28 cellular contexts compared by ENCODE assay signal in genomic region chr2:16019060-16019475, GRCh38.
"Had no signal": no experiment of that assay in that cellular context is flagged by ENCODE, and none has a peak within 500 bp of the region (broad histone marks: within the 10 kb centered on the region; RNA-seq: fewer than 3 reads in every experiment).

No MANE protein-coding gene starts in this region.

- H3K4me1 ChIP-seq: colonic mucosa, parathyroid adenoma had no signal

- H2AFZ ChIP-seq: parathyroid adenoma had no signal

- H3K9me3 Mint-ChIP-seq: dendritic cell treated with granulocyte-macrophage colony-stimulating factor and Interleukin-4, amounts not matched to agents 40 ng/mL and 50 ng/mL, for 4 days; neural crest cell; stimulated activated naive CD8-positive, alpha-beta T cell treated with anti-CD3 and anti-CD28 coated beads, Interleukin-15, Interleukin-2, amounts not matched to agents 100 ng/mL and 50 ng/mL, for 24 hours had no signal

- H3K4me3 Mint-ChIP-seq: dendritic cell treated with granulocyte-macrophage colony-stimulating factor and Interleukin-4, amounts not matched to agents 40 ng/mL and 50 ng/mL, for 4 days; naive thymus-derived CD8-positive, alpha-beta T cell; neural crest cell; stimulated activated naive B cell treated with anti-CD40 and anti-IgM and Interleukin-4, amounts not matched to agents 10 μg/mL and 1 μg/mL and 100 μg/mL, for 72 hours; stimulated activated naive CD8-positive, alpha-beta T cell treated with anti-CD3 and anti-CD28 coated beads, Interleukin-15, Interleukin-2, amounts not matched to agents 100 ng/mL and 50 ng/mL, for 24 hours had no signal

- H3K27ac ChIP-seq: colonic mucosa, esophagus squamous epithelium, heart right ventricle, left lung, parathyroid adenoma, right atrium auricular region, skin epidermis, spleen, thoracic aorta, tibial nerve, upper lobe of left lung had no signal

- DNase-seq: colonic mucosa; effector memory CD4-positive, alpha-beta T cell; erythroblast; esophagus squamous epithelium; foreskin melanocyte; glutamatergic neuron; heart right ventricle; hippocampal formation; left cardiac atrium; left lung; mesenchymal stem cell; midbrain; naive thymus-derived CD8-positive, alpha-beta T cell; spleen; stimulated activated CD4-positive, alpha-beta T cell treated with anti-CD3 and anti-CD28 coated beads, Interleukin-15, amount 100 ng/mL, for 24 hours; stimulated activated CD4-positive, alpha-beta T cell treated with anti-CD3 and anti-CD28 coated beads, Interleukin-2, amount 100 ng/mL, for 48 hours; stimulated activated naive B cell treated with anti-CD40 and anti-IgM and Interleukin-4, amounts not matched to agents 10 μg/mL and 1 μg/mL and 100 μg/mL, for 72 hours; upper lobe of left lung had no signal

- H3K79me2 ChIP-seq: parathyroid adenoma had no signal

- H3K9ac ChIP-seq: parathyroid adenoma had no signal

- H3K9me3 ChIP-seq: colonic mucosa, esophagus squamous epithelium, heart right ventricle, left lung, right atrium auricular region, spleen, thoracic aorta, tibial nerve, upper lobe of left lung had no signal

- H3K27me3 ChIP-seq: colonic mucosa, right atrium auricular region, upper lobe of left lung had no signal

- H3K36me3 Mint-ChIP-seq: naive thymus-derived CD8-positive, alpha-beta T cell; stimulated activated naive B cell treated with anti-CD40 and anti-IgM and Interleukin-4, amounts not matched to agents 10 μg/mL and 1 μg/mL and 100 μg/mL, for 72 hours had no signal

- H3K4me3 ChIP-seq: colonic mucosa, esophagus squamous epithelium, heart right ventricle, left lung, right atrium auricular region, skin epidermis, spleen, thoracic aorta, tibial nerve, upper lobe of left lung had no signal

- H3K36me3 ChIP-seq: colonic mucosa, esophagus squamous epithelium, heart right ventricle, left lung, right atrium auricular region, spleen, thoracic aorta, tibial nerve, upper lobe of left lung had no signal

- ATAC-seq: heart right ventricle; left cardiac atrium; left lung; naive thymus-derived CD8-positive, alpha-beta T cell; sciatic nerve; stimulated activated naive B cell treated with anti-CD40 and anti-IgM and Interleukin-4, amounts not matched to agents 10 μg/mL and 1 μg/mL and 100 μg/mL, for 72 hours had no signal

- H3K27ac Mint-ChIP-seq: dendritic cell treated with granulocyte-macrophage colony-stimulating factor and Interleukin-4, amounts not matched to agents 40 ng/mL and 50 ng/mL, for 4 days; naive thymus-derived CD8-positive, alpha-beta T cell; progenitor cell of endocrine pancreas; stimulated activated naive B cell treated with anti-CD40 and anti-IgM and Interleukin-4, amounts not matched to agents 10 μg/mL and 1 μg/mL and 100 μg/mL, for 72 hours; stimulated activated naive CD8-positive, alpha-beta T cell treated with anti-CD3 and anti-CD28 coated beads, Interleukin-15, Interleukin-2, amounts not matched to agents 100 ng/mL and 50 ng/mL, for 24 hours had no signal

- H3K4me1 Mint-ChIP-seq: stimulated activated naive B cell treated with anti-CD40 and anti-IgM and Interleukin-4, amounts not matched to agents 10 μg/mL and 1 μg/mL and 100 μg/mL, for 72 hours had no signal
